In the genomic region with DNA sequence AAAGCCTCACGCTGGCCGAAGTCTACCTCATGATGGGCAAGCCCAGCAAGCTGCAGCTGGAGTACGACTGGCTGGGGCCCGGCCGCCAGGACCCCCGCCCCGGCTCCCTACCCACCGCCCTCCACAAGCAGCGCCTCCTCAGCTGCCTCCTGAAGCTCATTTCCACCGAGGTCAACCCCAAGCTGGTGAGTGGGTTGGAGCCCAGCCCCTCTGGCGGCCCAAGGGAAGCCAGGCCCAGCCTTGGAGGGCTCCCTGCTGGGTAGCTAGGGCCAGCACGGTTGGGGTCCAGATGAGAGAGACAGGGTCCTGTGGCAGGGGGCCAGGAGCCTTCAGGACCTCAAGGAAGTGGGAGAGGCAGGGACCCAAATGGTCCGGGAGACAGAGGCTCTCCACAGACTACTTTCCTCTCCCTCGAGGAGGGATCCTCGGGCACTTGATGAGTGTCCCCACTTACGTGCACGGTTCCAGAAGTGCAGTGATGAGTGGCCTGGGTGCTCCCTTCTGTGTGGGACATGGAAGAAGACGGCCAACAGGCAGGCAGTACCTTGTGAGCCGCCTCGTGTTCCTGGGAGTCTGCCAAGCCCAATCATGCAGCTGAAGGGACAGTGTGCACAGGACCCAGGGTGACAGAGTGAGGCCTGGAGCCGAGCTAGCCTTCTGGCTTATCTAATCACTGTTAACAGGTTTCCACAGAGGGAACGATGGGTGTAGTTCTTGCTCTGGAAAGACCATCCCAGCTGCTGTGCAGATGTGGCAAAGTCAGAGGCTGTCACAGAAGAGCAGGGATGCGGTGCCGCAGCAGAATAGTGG, we compare ENCODE assay signal across 23 cellular contexts.
"Had no signal": no experiment of that assay in that cellular context is flagged by ENCODE, and none has a peak within 500 bp of the region (broad histone marks: within the 10 kb centered on the region; RNA-seq: fewer than 3 reads in every experiment).

No MANE protein-coding gene starts in this region.

- H3K4me3 ChIP-seq: body of pancreas, colonic mucosa, skin epidermis had no signal

- H3K27me3 Mint-ChIP-seq: activated CD4-positive, alpha-beta memory T cell treated with anti-CD3 and anti-CD28 coated beads for 36 hours; progenitor cell of endocrine pancreas had no signal

- DNase-seq: activated CD4-positive, alpha-beta memory T cell treated with anti-CD3 and anti-CD28 coated beads for 36 hours; activated CD4-positive, alpha-beta T cell treated with anti-CD3 and anti-CD28 coated beads for 4 hours; activated naive CD4-positive, alpha-beta T cell treated with Interleukin-2 at 50 U/mL for 16 hours; activated T-cell treated with anti-CD3 and anti-CD28 coated beads, Interleukin-2, amount 50 U/mL, for 1 hour; body of pancreas; colonic mucosa; endodermal cell; foreskin melanocyte; glutamatergic neuron; mammary epithelial cell; midbrain; occipital lobe; stimulated activated naive CD8-positive, alpha-beta T cell treated with anti-CD3 and anti-CD28 coated beads, Interleukin-15, Interleukin-2, amounts not matched to agents 100 U/mL and 50 U/mL, for 24 hours; trophoblast cell had no signal

- H3K27me3 ChIP-seq: body of pancreas, colonic mucosa had no signal

- H3K4me1 Mint-ChIP-seq: endodermal cell, nephron, WTC11 had no signal

- ATAC-seq: body of pancreas; left lobe of liver; stimulated activated naive CD8-positive, alpha-beta T cell treated with anti-CD3 and anti-CD28 coated beads, Interleukin-15, Interleukin-2, amounts not matched to agents 100 U/mL and 50 U/mL, for 24 hours; WTC11 had no signal

- FAIRE-seq: keratinocyte had no signal

- H3K9me3 Mint-ChIP-seq: activated CD4-positive, alpha-beta memory T cell treated with anti-CD3 and anti-CD28 coated beads for 36 hours; activated T-helper 2 cell treated with anti-CD3 and anti-CD28 coated beads, Interferon-gamma antibody, Interleukin-2, Interleukin-4, amounts not matched to agents 10 μg/mL and 5 μg/mL and 100 μg/mL, durations not matched to agents 14 hours and 24 hours and 36 hours; endodermal cell; nephron; T-helper 2 cell treated with Interferon-gamma antibody and Interleukin-4, amounts not matched to agents 5 μg/mL and 100 μg/mL, for 36 hours; WTC11 had no signal

- H3K4me3 Mint-ChIP-seq: activated CD4-positive, alpha-beta memory T cell treated with anti-CD3 and anti-CD28 coated beads for 36 hours; endodermal cell; nephron; T-helper 2 cell treated with Interferon-gamma antibody and Interleukin-4, amounts not matched to agents 5 μg/mL and 100 μg/mL, for 36 hours; WTC11 had no signal

- H3K4me1 ChIP-seq: body of pancreas, colonic mucosa had no signal

- H3K9me3 ChIP-seq: body of pancreas, colonic mucosa had no signal

- H3K27ac Mint-ChIP-seq: activated CD4-positive, alpha-beta memory T cell treated with anti-CD3 and anti-CD28 coated beads for 36 hours; activated T-helper 2 cell treated with anti-CD3 and anti-CD28 coated beads, Interferon-gamma antibody, Interleukin-2, Interleukin-4, amounts not matched to agents 10 μg/mL and 5 μg/mL and 100 μg/mL, durations not matched to agents 14 hours and 24 hours and 36 hours; endodermal cell; nephron; progenitor cell of endocrine pancreas; T-helper 2 cell treated with Interferon-gamma antibody and Interleukin-4, amounts not matched to agents 5 μg/mL and 100 μg/mL, for 36 hours; WTC11 had no signal

- H3K27ac ChIP-seq: body of pancreas, colonic mucosa, epithelial cell of prostate, skin epidermis had no signal
